Comparison of ENCODE assay signal across 15 cellular contexts in genomic region chr10:100101526-100102076, GRCh38. TPM values are rescaled to one million over a fixed set of nuclear protein-coding genes. Genes with fewer than 3 reads are reported as not detected.
DNase-seq lines count a peak whose midpoint lies in the region; ATAC-seq and TF ChIP-seq lines count a peak whose summit lies in the region.
"Had no signal": no experiment of that assay in that cellular context is flagged by ENCODE, and none has a peak within 500 bp of the region (broad histone marks: within the 10 kb centered on the region; RNA-seq: fewer than 3 reads in every experiment).

No MANE protein-coding gene starts in this region.

- CTCF ChIA-PET in Caco-2 (lab: Charles Lee) = interaction anchor here (0.6 to 0.9 kb wide), 4 partner anchors 56 to 256 kb away, joined by 3 to 4 read pairs (median 3); partner anchors contain the start of gene DNMBP

- H3K4me3 ChIP-seq in Caco-2 (ENCODE audit: low read depth, low read length) (no peak overlapping the region), liver (ENCODE audit: low read depth in 1 of 3, low read length in 3 of 3) (no peak overlapping the region)

- BruUV-seq in Caco-2 (replicated peaks; lab: Mats Ljungman, UMichigan) = no TSS peak

- H3K27me3 Mint-ChIP-seq in Caco-2 (ENCODE audit: insufficient read depth, unreplicated experiment) = no peaks in the 10 kb centered on the region
- H3K27me3 Mint-ChIP-seq in activated T-helper 2 cell treated with anti-CD3 and anti-CD28 coated beads, Interferon-gamma antibody, Interleukin-2, Interleukin-4, amounts not matched to agents 10 μg/mL and 5 μg/mL and 100 μg/mL, durations not matched to agents 14 hours and 24 hours and 36 hours (ENCODE audit: low read depth) = peaks cover 37% of the 10 kb centered on the region

- peaks cover 19% of the 10 kb centered on the region for H3K4me1 ChIP-seq in Caco-2
- H3K4me1 ChIP-seq in liver (ENCODE audit: control insufficient read depth in 4 of 4, insufficient read depth in 4 of 4, low read length in 3 of 4) = peaks cover 4 to 21% (median 11%) of the 10 kb centered on the region in 4 donors

- no peaks in the 10 kb centered on the region for H3K27me3 ChIP-seq in Caco-2 (replicated peaks; ENCODE audit: control insufficient read depth, insufficient read depth, low read length)
- H3K27me3 ChIP-seq in liver (ENCODE audit: control insufficient read depth in 4 of 4, insufficient read depth in 4 of 4, low read length in 3 of 4) = no peaks in the 10 kb centered on the region

- peaks cover 10% of the 10 kb centered on the region; the same call in 1 of the 2 replicates for H3K9me3 ChIP-seq in Caco-2
- no peaks in the 10 kb centered on the region for H3K9me3 ChIP-seq in liver (ENCODE audit: control insufficient read depth in 4 of 4, low read length in 3 of 4)

- H3K36me3 ChIP-seq in Caco-2 (ENCODE audit: control insufficient read depth, insufficient read depth, low read length) (no peaks in the 10 kb centered on the region), liver (ENCODE audit: control insufficient read depth in 4 of 4, insufficient read depth in 3 of 4, low read depth in 1 of 4, low read length in 3 of 4) (no peaks in the 10 kb centered on the region)

- TF ChIP-seq CTCF in Caco-2 (IDR thresholded peaks at IDR 0.05; ENCODE audit: insufficient read depth in 1 of 2, low read depth in 1 of 2, low read length in 1 of 2, severe bottlenecking in 1 of 2, unreplicated experiment in 1 of 2) = no peak
- TF ChIP-seq CTCF in liver (IDR thresholded peaks at IDR 0.05; ENCODE audit: low read depth, low read length, missing input control) = no peak

- peaks cover 16% of the 10 kb centered on the region for H3K9me3 Mint-ChIP-seq in Caco-2 (ENCODE audit: unreplicated experiment)
- H3K9me3 Mint-ChIP-seq in activated T-helper 2 cell treated with anti-CD3 and anti-CD28 coated beads, Interferon-gamma antibody, Interleukin-2, Interleukin-4, amounts not matched to agents 10 μg/mL and 5 μg/mL and 100 μg/mL, durations not matched to agents 14 hours and 24 hours and 36 hours = no peaks in the 10 kb centered on the region

- peak overlapping the region in 1 of 2 donors; percentile 84 for H3K9ac ChIP-seq in liver (ENCODE audit: low read depth in 1 of 2, low read length in 2 of 2)

- H3K4me3 Mint-ChIP-seq in Caco-2 (ENCODE audit: unreplicated experiment) = peak overlapping the region; percentile 1
- H3K4me3 Mint-ChIP-seq in activated T-helper 2 cell treated with anti-CD3 and anti-CD28 coated beads, Interferon-gamma antibody, Interleukin-2, Interleukin-4, amounts not matched to agents 10 μg/mL and 5 μg/mL and 100 μg/mL, durations not matched to agents 14 hours and 24 hours and 36 hours (ENCODE audit: low read depth) = no peak overlapping the region
- H3K4me3 Mint-ChIP-seq: activated naive CD8-positive, alpha-beta T cell; naive B cell; stimulated activated naive CD8-positive, alpha-beta T cell treated with anti-CD3 and anti-CD28 coated beads, Interleukin-15, amount 100 ng/mL, for 72 hours had no signal

- peak; percentile 69 to 70 for TF ChIP-seq RAD21 in liver (IDR thresholded peaks at IDR 0.05)

- POLR2A ChIA-PET in Caco-2 (lab: Charles Lee) = interaction anchor here (0.6 kb wide), 1 partner anchor 370 kb away, joined by 3 read pairs; the partner anchor contains the start of genes COX15 and CUTC

- peak overlapping the region; percentile 91 to 97 for H3K27ac ChIP-seq in liver (ENCODE audit: low read depth in 1 of 2, low read length in 2 of 2)

- WGBS in liver = 18% methylated on average over 5 of the region's 5 CpGs

- H3K4me1 Mint-ChIP-seq in Caco-2 (ENCODE audit: low read depth, unreplicated experiment) = peaks cover 19% of the 10 kb centered on the region
- no peaks in the 10 kb centered on the region for H3K4me1 Mint-ChIP-seq in activated T-helper 2 cell treated with anti-CD3 and anti-CD28 coated beads, Interferon-gamma antibody, Interleukin-2, Interleukin-4, amounts not matched to agents 10 μg/mL and 5 μg/mL and 100 μg/mL, durations not matched to agents 14 hours and 24 hours and 36 hours (ENCODE audit: low read depth)
- H3K4me1 Mint-ChIP-seq: naive B cell; stimulated activated naive CD8-positive, alpha-beta T cell treated with anti-CD3 and anti-CD28 coated beads, Interleukin-15, amount 100 ng/mL, for 72 hours had no signal

- intact Hi-C loops in Caco-2 (cut with micrococcal nuclease; ENCODE audit: unreplicated experiment) (loop anchor here (1.0 to 2.0 kb wide), 2 partner anchors 20 to 125 kb away; partner anchors contain the start of gene CPN1), left ventricle myocardium superior (cut with micrococcal nuclease) (no loop called here)
- intact Hi-C loops in activated T-helper 2 cell treated with anti-CD3 and anti-CD28 coated beads, Interferon-gamma antibody, Interleukin-2, Interleukin-4, amounts not matched to agents 10 μg/mL and 5 μg/mL and 100 μg/mL, durations not matched to agents 14 hours and 24 hours and 36 hours (cut with micrococcal nuclease) = no loop called here

- peaks cover 6% of the 10 kb centered on the region for H3K36me3 Mint-ChIP-seq in Caco-2 (ENCODE audit: insufficient read depth, unreplicated experiment)
- no peaks in the 10 kb centered on the region for H3K36me3 Mint-ChIP-seq in activated T-helper 2 cell treated with anti-CD3 and anti-CD28 coated beads, Interferon-gamma antibody, Interleukin-2, Interleukin-4, amounts not matched to agents 10 μg/mL and 5 μg/mL and 100 μg/mL, durations not matched to agents 14 hours and 24 hours and 36 hours (ENCODE audit: low read depth)
- H3K36me3 Mint-ChIP-seq: activated naive CD8-positive, alpha-beta T cell had no signal

- DNase-seq in Caco-2 (peak; percentile 85 to 88), LHCN-M2 (ENCODE audit: low read depth) (peak; percentile 36), amniotic epithelial cell (ENCODE audit: low read depth) (peak; percentile 10), left ventricle myocardium superior (no peak)
- no peak for DNase-seq in activated T-helper 2 cell treated with anti-CD3 and anti-CD28 coated beads, Interferon-gamma antibody, Interleukin-2, Interleukin-4, amounts not matched to agents 10 μg/mL and 5 μg/mL and 100 μg/mL, durations not matched to agents 14 hours and 24 hours and 36 hours (ENCODE audit: low spot score)
- DNase-seq: naive B cell; NCI-H446; right cardiac atrium; Right ventricle myocardium superior; stimulated activated naive CD8-positive, alpha-beta T cell treated with anti-CD3 and anti-CD28 coated beads, Interleukin-15, amount 100 ng/mL, for 72 hours had no signal

- ATAC-seq in HG02642 (IDR thresholded peaks at IDR 0.05; ENCODE audit: poor library complexity, unreplicated experiment) (no peak), left ventricle myocardium superior (no peak), HG03571 (IDR thresholded peaks at IDR 0.05; ENCODE audit: unreplicated experiment) (no peak)
- ATAC-seq: right cardiac atrium; stimulated activated naive CD8-positive, alpha-beta T cell treated with anti-CD3 and anti-CD28 coated beads, Interleukin-15, amount 100 ng/mL, for 72 hours had no signal

- no peak overlapping the region for H3K27ac Mint-ChIP-seq in Caco-2 (ENCODE audit: unreplicated experiment)
- H3K27ac Mint-ChIP-seq in activated T-helper 2 cell treated with anti-CD3 and anti-CD28 coated beads, Interferon-gamma antibody, Interleukin-2, Interleukin-4, amounts not matched to agents 10 μg/mL and 5 μg/mL and 100 μg/mL, durations not matched to agents 14 hours and 24 hours and 36 hours = no peak overlapping the region
- H3K27ac Mint-ChIP-seq: activated naive CD8-positive, alpha-beta T cell; naive B cell; stimulated activated naive CD8-positive, alpha-beta T cell treated with anti-CD3 and anti-CD28 coated beads, Interleukin-15, amount 100 ng/mL, for 72 hours had no signal

TF ChIP-seq in liver, 16 proteins besides CTCF, POLR2A, EP300 and RAD21 (continues in another document):
- TF ChIP-seq RXRA (IDR thresholded peaks at IDR 0.05) = peak; percentile 87 to 97
- peak; percentile 100 for TF ChIP-seq FOXA2 (IDR thresholded peaks at IDR 0.05)
- peak; percentile 99 for TF ChIP-seq SP1 (IDR thresholded peaks at IDR 0.05)
- peak; percentile 73 for TF ChIP-seq REST (IDR thresholded peaks at IDR 0.05)
- peak; percentile 60 for TF ChIP-seq NR2F2 (IDR thresholded peaks at IDR 0.05)
- peak; percentile 90 for TF ChIP-seq YY1 (IDR thresholded peaks at IDR 0.05)
- TF ChIP-seq GABPA (IDR thresholded peaks at IDR 0.05 in 1 of 2, conservative IDR thresholded peaks at IDR 0.05 in 1 of 2) = peak; percentile 23 to 79
- TF ChIP-seq TAF1 (conservative IDR thresholded peaks at IDR 0.05) = no peak
- TF ChIP-seq EGR1 (IDR thresholded peaks at IDR 0.05; ENCODE audit: low read depth in 2 of 2) = peak in 1 of 2 donors; percentile 23
- TF ChIP-seq HNF4G (IDR thresholded peaks at IDR 0.05) = peak; percentile 95

RNA-seq across cellular contexts. Expression of gene CPN1, which starts 19.9 kb away (rescaled TPM):
- 24.3 and 24.9 TPM in 2 replicates for total RNA-seq in Caco-2 (2022)
- not detected in 2 replicates for total RNA-seq in LHCN-M2 (2014; rRNA removed)
- not detected for polyA plus RNA-seq in LHCN-M2 (2012)
- total RNA-seq in liver = 100 to 1,000 TPM in 1 of 2 donors, 10 to 100 TPM in 1; 95.7 to 119 TPM
- polyA plus RNA-seq in liver = 10 to 100 TPM; 30.4 to 97.8 TPM
- total RNA-seq in left ventricle myocardium superior = not detected
- total RNA-seq in activated T-helper 2 cell treated with anti-CD3 and anti-CD28 coated beads, Interferon-gamma antibody, Interleukin-2, Interleukin-4, amounts not matched to agents 10 μg/mL and 5 μg/mL and 100 μg/mL, durations not matched to agents 14 hours and 24 hours and 36 hours = not detected in 2 replicates
- total RNA-seq: fibroblast of lung, right cardiac atrium, Right ventricle myocardium superior had no signal
- polyA plus RNA-seq: fibroblast of lung, right cardiac atrium had no signal

Comparison
In these comparisons a context has a peak if more than half of its experiments do, and no peak if none do; other contexts are left out.
1. DNase-seq: peak in Caco-2 (2 of 2), LHCN-M2 (single experiment) and amniotic epithelial cell (single experiment); none in left ventricle myocardium superior (single experiment) and activated T-helper 2 cell treated with anti-CD3 and anti-CD28 coated beads, Interferon-gamma antibody, Interleukin-2, Interleukin-4, amounts not matched to agents 10 μg/mL and 5 μg/mL and 100 μg/mL, durations not matched to agents 14 hours and 24 hours and 36 hours (single experiment).
2. RNA of gene CPN1, which starts 19.9 kb away (total RNA-seq): 95.7 to 119 TPM in liver and 24.3 to 24.9 TPM in Caco-2; not detected in LHCN-M2, not detected in left ventricle myocardium superior (single experiment) and not detected in activated T-helper 2 cell treated with anti-CD3 and anti-CD28 coated beads, Interferon-gamma antibody, Interleukin-2, Interleukin-4, amounts not matched to agents 10 μg/mL and 5 μg/mL and 100 μg/mL, durations not matched to agents 14 hours and 24 hours and 36 hours; every median in the first group is over 10 times any median in the second.